9 cellular contexts compared by ENCODE assay signal in genomic region chr19:58388175-58388526, GRCh38. TPM values are rescaled to one million over a fixed set of nuclear protein-coding genes. Genes with fewer than 3 reads are reported as not detected.
DNase-seq lines count a peak whose midpoint lies in the region; ATAC-seq and TF ChIP-seq lines count a peak whose summit lies in the region.
"Had no signal": no experiment of that assay in that cellular context is flagged by ENCODE, and none has a peak within 500 bp of the region (broad histone marks: within the 10 kb centered on the region; RNA-seq: fewer than 3 reads in every experiment).

No MANE protein-coding gene starts in this region.

- H3K4me1 Mint-ChIP-seq in natural killer cell treated with Interleukin-12 subunit alpha and Interleukin-12 subunit beta and Interleukin-15 and Interleukin-18, amount 100 ng/mL, for 72 hours (ENCODE audit: low read depth in 2 of 2) = peaks cover 24 to 28% of the 10 kb centered on the region in 2 donors

- peak overlapping the region; percentile 93 to 95 for H3K27ac Mint-ChIP-seq in natural killer cell treated with Interleukin-12 subunit alpha and Interleukin-12 subunit beta and Interleukin-15 and Interleukin-18, amount 100 ng/mL, for 72 hours

- H3K4me3 ChIP-seq in BJ (ENCODE audit: low read depth, low read length) (peak overlapping the region; percentile 62), Loucy (ENCODE audit: low read length, poor library complexity, severe bottlenecking) (peak overlapping the region; percentile 96), coronary artery (peak overlapping the region; percentile 98)

- no peak overlapping the region for H3K27ac ChIP-seq in coronary artery

- H3F3A ChIP-seq in Loucy (ENCODE audit: low read depth) = no peaks in the 10 kb centered on the region

- H3K9me2 ChIP-seq in Loucy (replicated peaks; ENCODE audit: low read depth, low read length) = no peaks in the 10 kb centered on the region

- H3K36me3 ChIP-seq in BJ (ENCODE audit: control insufficient read depth, insufficient read depth, low read length) (peaks cover 9% of the 10 kb centered on the region), Loucy (ENCODE audit: insufficient read depth, low read length) (peaks cover 11% of the 10 kb centered on the region; the same call in 1 of the 2 replicates)

- POLR2A ChIA-PET in BJ (lab: Charles Lee) = no interaction called here

- peaks cover 14% of the 10 kb centered on the region for H3K36me3 Mint-ChIP-seq in natural killer cell treated with Interleukin-12 subunit alpha and Interleukin-12 subunit beta and Interleukin-15 and Interleukin-18, amount 100 ng/mL, for 72 hours

- no peaks in the 10 kb centered on the region for H3K9me3 ChIP-seq in Loucy (ENCODE audit: insufficient read depth, low read depth, low read length)

- H3K9me3 Mint-ChIP-seq in natural killer cell treated with Interleukin-12 subunit alpha and Interleukin-12 subunit beta and Interleukin-15 and Interleukin-18, amount 100 ng/mL, for 72 hours = no peaks in the 10 kb centered on the region

- H3K4me3 Mint-ChIP-seq in natural killer cell treated with Interleukin-12 subunit alpha and Interleukin-12 subunit beta and Interleukin-15 and Interleukin-18, amount 100 ng/mL, for 72 hours = peak overlapping the region; percentile 90

- CTCF ChIA-PET in BJ (lab: Yijun Ruan, JAX) = no interaction called here

- no peak overlapping the region for H2AFZ ChIP-seq in Loucy (ENCODE audit: low read length)

- no peak for TF ChIP-seq CTCF in BJ (IDR thresholded peaks at IDR 0.05; ENCODE audit: insufficient read depth, low read depth, low read length)
- no peak for TF ChIP-seq CTCF in Loucy (conservative IDR thresholded peaks at IDR 0.05; ENCODE audit: low read length)
- TF ChIP-seq CTCF in coronary artery (IDR thresholded peaks at IDR 0.05) = no peak

- peak overlapping the region; percentile 99 for H3K4me2 ChIP-seq in Loucy (ENCODE audit: low read depth, low read length, poor library complexity, severe bottlenecking)

- peaks cover 74% of the 10 kb centered on the region for H3K79me2 ChIP-seq in Loucy (ENCODE audit: insufficient read depth, low read length)

- H4K20me1 ChIP-seq in Loucy (ENCODE audit: insufficient read depth, low read length, poor library complexity, severe bottlenecking) = peaks cover 41% of the 10 kb centered on the region

- H3K9ac ChIP-seq in Loucy (ENCODE audit: low read depth, low read length, poor library complexity, severe bottlenecking) = peak overlapping the region; percentile 81

- no peak for ATAC-seq in natural killer cell treated with Interleukin-12 subunit alpha and Interleukin-12 subunit beta and Interleukin-15 and Interleukin-18, amount 100 ng/mL, for 72 hours
- ATAC-seq in HG03354 (IDR thresholded peaks at IDR 0.05; ENCODE audit: poor library complexity, severe bottlenecking, unreplicated experiment) = no peak

- H3K27me3 ChIP-seq in BJ (ENCODE audit: control insufficient read depth, insufficient read depth, low read length) = no peaks in the 10 kb centered on the region
- no peaks in the 10 kb centered on the region for H3K27me3 ChIP-seq in Loucy (ENCODE audit: insufficient read depth, low read length, poor library complexity, severe bottlenecking)

- H3K4me1 ChIP-seq in Loucy (ENCODE audit: insufficient read depth, low read length, poor library complexity, severe bottlenecking) = peaks cover 28% of the 10 kb centered on the region

- DNase-seq in BJ (ENCODE audit: low read depth) = no peak
- no peak for DNase-seq in coronary artery (ENCODE audit: low spot score)
- DNase-seq in natural killer cell treated with Interleukin-12 subunit alpha and Interleukin-12 subunit beta and Interleukin-15 and Interleukin-18, amount 100 ng/mL, for 72 hours (ENCODE audit: low spot score) = no peak
- no peak for DNase-seq in DMS79 treated with DMSO at 0.1 percent for 48 hours (lab: John Stamatoyannopoulos, UW)
- DNase-seq in islet precursor cell = no peak
- no peak for DNase-seq in ureter (ENCODE audit: low spot score)

- no peaks in the 10 kb centered on the region for H3K27me3 Mint-ChIP-seq in natural killer cell treated with Interleukin-12 subunit alpha and Interleukin-12 subunit beta and Interleukin-15 and Interleukin-18, amount 100 ng/mL, for 72 hours

RNA-seq across cellular contexts. Expression of gene RPS5, which starts 1.1 kb away (rescaled TPM):
- 2,500 and 3,326 TPM in 2 replicates for polyA plus RNA-seq in BJ (2011; rRNA removed)
- polyA minus RNA-seq in BJ (2011; rRNA and poly(A)+ RNA removed) = 895 and 1,382 TPM in 2 replicates
- 100 to 1,000 TPM; 757 to 786 TPM for total RNA-seq in natural killer cell treated with Interleukin-12 subunit alpha and Interleukin-12 subunit beta and Interleukin-15 and Interleukin-18, amount 100 ng/mL, for 72 hours
- 1,165 TPM for total RNA-seq in ureter

RNA-seq across cellular contexts. Expression of gene RNF225, which starts 7.3 kb away (rescaled TPM):
- polyA plus RNA-seq in BJ (2011; rRNA removed) = not detected in 2 replicates
- polyA minus RNA-seq in BJ (2011; rRNA and poly(A)+ RNA removed) = not detected in 2 replicates
- 1 to 10 TPM in 1 of 2 donors, under 1 TPM in 1; 0.59 to 3.2 TPM for total RNA-seq in natural killer cell treated with Interleukin-12 subunit alpha and Interleukin-12 subunit beta and Interleukin-15 and Interleukin-18, amount 100 ng/mL, for 72 hours
- total RNA-seq in ureter = 1.8 TPM
- total RNA-seq: myocyte had no signal

RNA-seq across cellular contexts. Expression of gene ZNF837, which starts 7.3 kb away (rescaled TPM):
- polyA plus RNA-seq in BJ (2011; rRNA removed) = 0.47 and 0.82 TPM in 2 replicates
- polyA minus RNA-seq in BJ (2011; rRNA and poly(A)+ RNA removed) = 0.38 and 0.41 TPM in 2 replicates
- total RNA-seq in natural killer cell treated with Interleukin-12 subunit alpha and Interleukin-12 subunit beta and Interleukin-15 and Interleukin-18, amount 100 ng/mL, for 72 hours = under 1 TPM; 0.71 to 0.86 TPM
- 3.6 TPM for total RNA-seq in ureter

RNA-seq across cellular contexts. Expression of gene ZNF584, which starts 20.3 kb away (rescaled TPM):
- polyA plus RNA-seq in BJ (2011; rRNA removed) = 8.9 and 10.0 TPM in 2 replicates
- 6.6 and 7.8 TPM in 2 replicates for polyA minus RNA-seq in BJ (2011; rRNA and poly(A)+ RNA removed)
- 10 to 100 TPM in 1 of 2 donors, 1 to 10 TPM in 1; 8.4 to 18.5 TPM for total RNA-seq in natural killer cell treated with Interleukin-12 subunit alpha and Interleukin-12 subunit beta and Interleukin-15 and Interleukin-18, amount 100 ng/mL, for 72 hours
- total RNA-seq in ureter = 11.5 TPM

RNA-seq across cellular contexts. Expression of gene ZNF497, which starts 25.6 kb away (rescaled TPM):
- polyA plus RNA-seq in BJ (2011; rRNA removed) = 0.20 TPM in 2 replicates
- polyA minus RNA-seq in BJ (2011; rRNA and poly(A)+ RNA removed) = 0.10 and 0.33 TPM in 2 replicates
- total RNA-seq in natural killer cell treated with Interleukin-12 subunit alpha and Interleukin-12 subunit beta and Interleukin-15 and Interleukin-18, amount 100 ng/mL, for 72 hours = 1 to 10 TPM in 1 of 2 donors, under 1 TPM in 1; 0.52 to 1.4 TPM
- 1.6 TPM for total RNA-seq in ureter
